8 cellular contexts compared by ENCODE assay signal in genomic region chr20:18203700-18204099, GRCh38.
DNase-seq lines count a peak whose midpoint lies in the region; ATAC-seq, FAIRE-seq and TF ChIP-seq lines count a peak whose summit lies in the region.
"Not testable (repeated sequence)": the region's sequence is repeated elsewhere in the genome, so short reads cannot be mapped to it uniquely, and the experiment has no call there.

No MANE protein-coding gene starts in this region.

- H3K9me3 ChIP-seq in A549, result peaks cover 13% of the 10 kb centered on the region
- peaks cover 14 to 24% (median 22%) of the 10 kb centered on the region in 11 experiments for H3K9me3 ChIP-seq in BLaER1 treated with 17β-estradiol and CSF1 and Interleukin-3, amounts not matched to agents 10 nM and 100 nM (replicated peaks in 1 of 11)
- peaks cover 13% of the 10 kb centered on the region for H3K9me3 ChIP-seq in OCI-LY7 (ENCODE audit: low read length)

- not testable (repeated sequence) for H3K9me2 ChIP-seq in OCI-LY7 (ENCODE audit: insufficient read depth, low read length)

- CTCF ChIA-PET in A549 (lab: Yijun Ruan, JAX), result interaction anchor here (1.2 kb wide), 2 partner anchors 50 to 72 kb away, joined by 3 read pairs; no protein-coding TSS in a partner anchor
- CTCF ChIA-PET in OCI-LY7 (lab: Charles Lee; ENCODE audit: unreplicated experiment), result not testable (repeated sequence)

- 87% methylated on average over 3 of the region's 3 CpGs for WGBS in A549 (ENCODE audit: missing lambda C conversion rate)

- not testable (repeated sequence) for H3K4me3 ChIP-seq in A549; BLaER1 treated with 17β-estradiol and CSF1 and Interleukin-3, amounts not matched to agents 10 nM and 100 nM; OCI-LY7 (ENCODE audit: low read depth, low read length, poor library complexity, severe bottlenecking)

- H3K9ac ChIP-seq in BLaER1 treated with 17β-estradiol and CSF1 and Interleukin-3, amounts not matched to agents 10 nM and 100 nM, result not testable (repeated sequence)

- not testable (repeated sequence) for TF ChIP-seq EP300 in A549 (IDR thresholded peaks at IDR 0.05)

- POLR2A ChIA-PET in A549 (lab: Yijun Ruan, JAX), result not testable (repeated sequence)
- POLR2A ChIA-PET in OCI-LY7 (lab: Charles Lee), result interaction anchor here (0.7 kb wide), 1 partner anchor 546 kb away, joined by 3 read pairs; no protein-coding TSS in a partner anchor

- H3K36me3 ChIP-seq in BLaER1 treated with 17β-estradiol and CSF1 and Interleukin-3, amounts not matched to agents 10 nM and 100 nM, result peaks cover 0 to 14% (median 0%) of the 10 kb centered on the region in 11 experiments; a peak in 5 of 22 replicates
- not testable (repeated sequence) for H3K36me3 ChIP-seq in OCI-LY7 (ENCODE audit: insufficient read depth, low read length)

- TF ChIP-seq POLR2A in A549 (IDR thresholded peaks at IDR 0.05; ENCODE audit: low read length); GM12891 (IDR thresholded peaks at IDR 0.05; ENCODE audit: low read depth, low read length): not testable (repeated sequence)

- H3K27ac ChIP-seq in A549; BLaER1 treated with 17β-estradiol and CSF1 and Interleukin-3, amounts not matched to agents 10 nM and 100 nM: not testable (repeated sequence)
- peak overlapping the region; percentile 10 for H3K27ac ChIP-seq in OCI-LY7 (ENCODE audit: low read depth, low read length, poor library complexity, severe bottlenecking)

- H3K4me2 ChIP-seq in A549, result not testable (repeated sequence)
- H3K4me2 ChIP-seq in BLaER1 treated with 17β-estradiol and CSF1 and Interleukin-3, amounts not matched to agents 10 nM and 100 nM, result peak overlapping the region in 9 of 11 experiments; percentile 6 to 66 (median 45); a peak in 16 of 22 replicates
- H3K4me2 ChIP-seq in OCI-LY7 (ENCODE audit: low read length), result peak overlapping the region; percentile 39

- DNase-seq in A549 (ENCODE audit: low read depth in 1 of 2, low spot score in 1 of 2); GM12891 (ENCODE audit: insufficient read length, low spot score): not testable (repeated sequence)
- DNase-seq in OCI-LY7 (ENCODE audit: low spot score), result peak; percentile 41
- peak; percentile 41 for DNase-seq in kidney glomerular epithelial cell (lab: John Stamatoyannopoulos, UW)
- peak; percentile 24 for DNase-seq in left kidney (ENCODE audit: low read depth, low spot score)

- not testable (repeated sequence) for H4K20me1 ChIP-seq in BLaER1 treated with 17β-estradiol and CSF1 and Interleukin-3, amounts not matched to agents 10 nM and 100 nM; OCI-LY7 (ENCODE audit: insufficient read depth, low read length)

- not testable (repeated sequence) for TF ChIP-seq CTCF in A549 (IDR thresholded peaks at IDR 0.05); OCI-LY7 (conservative IDR thresholded peaks at IDR 0.05; ENCODE audit: low read length)

- ATAC-seq in A549, result not testable (repeated sequence)
- ATAC-seq in GM19351 (IDR thresholded peaks at IDR 0.05; ENCODE audit: unreplicated experiment), result peak; percentile 68
- ATAC-seq in HG02852 (IDR thresholded peaks at IDR 0.05; ENCODE audit: unreplicated experiment), result peak; percentile 66

- intact Hi-C loops in OCI-LY7 (cut with micrococcal nuclease; ENCODE audit: unreplicated experiment), result not testable (repeated sequence)

- not testable (repeated sequence) for H3K79me2 ChIP-seq in OCI-LY7 (ENCODE audit: insufficient read depth, low read depth, low read length)

- not testable (repeated sequence) for TF ChIP-seq RAD21 in A549 (conservative IDR thresholded peaks at IDR 0.05 in 1 of 2, IDR thresholded peaks at IDR 0.05 in 1 of 2)

- peak; percentile 32 for FAIRE-seq in A549 (lab: Jason Lieb, UNC)
- FAIRE-seq in GM12891 (lab: Jason Lieb, UNC), result peak; percentile 16

- not testable (repeated sequence) for H3K27me3 ChIP-seq in BLaER1 treated with 17β-estradiol and CSF1 and Interleukin-3, amounts not matched to agents 10 nM and 100 nM

- not testable (repeated sequence) for H3K4me1 ChIP-seq in A549
- peaks cover 4 to 16% (median 14%) of the 10 kb centered on the region in 10 experiments; a peak in 18 of 20 replicates for H3K4me1 ChIP-seq in BLaER1 treated with 17β-estradiol and CSF1 and Interleukin-3, amounts not matched to agents 10 nM and 100 nM
- H3K4me1 ChIP-seq in OCI-LY7 (ENCODE audit: insufficient read depth, low read length, poor library complexity, severe bottlenecking), result peaks cover 21% of the 10 kb centered on the region

- not testable (repeated sequence) for BruUV-seq in OCI-LY7 (replicated peaks; lab: Mats Ljungman, UMichigan)

- not testable (repeated sequence) for H2AFZ ChIP-seq in OCI-LY7 (ENCODE audit: low read length)
